Comparison of ENCODE assay signal across 25 cellular contexts in the genomic region with DNA sequence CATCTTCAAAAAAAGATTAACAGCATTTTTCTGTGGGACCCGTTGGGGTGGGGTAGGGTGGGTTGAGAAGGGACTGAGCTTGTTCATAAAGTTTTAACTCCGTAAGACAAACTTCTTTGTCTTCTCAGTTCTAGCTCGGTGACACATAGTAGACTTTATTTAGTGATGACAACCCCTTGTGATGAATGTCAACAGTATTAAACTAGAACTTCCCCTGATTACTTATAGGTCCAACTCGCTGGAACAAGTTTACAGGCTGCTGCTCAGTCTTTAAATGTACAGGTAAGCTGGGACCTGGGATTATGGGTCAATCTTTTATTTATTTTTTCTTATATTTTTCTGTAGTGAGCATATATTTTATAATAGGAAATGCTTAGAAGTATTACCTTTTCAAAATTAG.
"Had no signal": no experiment of that assay in that cellular context is flagged by ENCODE, and none has a peak within 500 bp of the region (broad histone marks: within the 10 kb centered on the region; RNA-seq: fewer than 3 reads in every experiment).

No MANE protein-coding gene starts in this region.

- H3K27ac Mint-ChIP-seq: naive thymus-derived CD4-positive, alpha-beta T cell; natural killer cell treated with Interleukin-12 subunit alpha and Interleukin-12 subunit beta and Interleukin-15 and Interleukin-18, amount 100 ng/mL, for 72 hours; progenitor cell of endocrine pancreas had no signal

- H3K27ac ChIP-seq: left ventricle myocardium inferior, ovary, right atrium auricular region, right lobe of liver, stomach, testis, thyroid gland, transverse colon, upper lobe of left lung, vagina had no signal

- ATAC-seq: mucosa of descending colon; naive thymus-derived CD4-positive, alpha-beta T cell; natural killer cell treated with Interleukin-12 subunit alpha and Interleukin-12 subunit beta and Interleukin-15 and Interleukin-18, amount 100 ng/mL, for 72 hours; right lobe of liver; stimulated activated memory B cell treated with anti-CD40 and anti-IgM and Interleukin-4, amounts not matched to agents 10 μg/mL and 1 μg/mL and 100 μg/mL, for 72 hours; stimulated activated naive CD8-positive, alpha-beta T cell treated with anti-CD3 and anti-CD28 coated beads, Interleukin-15, Interleukin-2, amounts not matched to agents 100 U/mL and 50 U/mL, for 24 hours had no signal

- DNase-seq: islet precursor cell; left ventricle myocardium inferior; midbrain; mucosa of descending colon; naive thymus-derived CD4-positive, alpha-beta T cell; ovary; right lobe of liver; stimulated activated CD4-positive, alpha-beta T cell treated with anti-CD3 and anti-CD28 coated beads, Interleukin-1b, Interleukin-23, amount 100 ng/mL, for 48 hours; stimulated activated CD4-positive, alpha-beta T cell treated with anti-CD3 and anti-CD28 coated beads, Interleukin-2, amount 100 ng/mL, for 48 hours; stimulated activated CD4-positive, alpha-beta T cell treated with anti-CD3 and anti-CD28 coated beads, Interleukin-4, amount 100 ng/mL, for 4 hours; stimulated activated CD8-positive, alpha-beta memory T cell treated with anti-CD3 and anti-CD28 coated beads, Interleukin-4, amount 100 ng/mL, for 48 hours; stimulated activated naive CD8-positive, alpha-beta T cell treated with anti-CD3 and anti-CD28 coated beads, Interleukin-15, Interleukin-2, amounts not matched to agents 100 U/mL and 50 U/mL, for 24 hours; stomach; testis; thyroid gland; transverse colon; upper lobe of left lung had no signal

- H3K27me3 ChIP-seq: ovary, right atrium auricular region, right lobe of liver, stomach, testis, thyroid gland, transverse colon, upper lobe of left lung, vagina had no signal

- H3K27me3 Mint-ChIP-seq: memory B cell; naive thymus-derived CD4-positive, alpha-beta T cell; natural killer cell treated with Interleukin-12 subunit alpha and Interleukin-12 subunit beta and Interleukin-15 and Interleukin-18, amount 100 ng/mL, for 72 hours; progenitor cell of endocrine pancreas; stimulated activated memory B cell treated with anti-CD40 and anti-IgM and Interleukin-4, amounts not matched to agents 10 μg/mL and 1 μg/mL and 100 μg/mL, for 72 hours had no signal

- H3K4me3 ChIP-seq: left ventricle myocardium inferior, lung, mucosa of descending colon, ovary, right atrium auricular region, right lobe of liver, smooth muscle cell, stomach, testis, thyroid gland, transverse colon, upper lobe of left lung, vagina had no signal

- H3K9me3 ChIP-seq: left ventricle myocardium inferior, mucosa of descending colon, ovary, right atrium auricular region, right lobe of liver, stomach, testis, thyroid gland, transverse colon, upper lobe of left lung, vagina had no signal

- H3K4me1 ChIP-seq: right atrium auricular region, right lobe of liver, stomach, testis, thyroid gland, transverse colon, upper lobe of left lung, vagina had no signal

- H3K4me3 Mint-ChIP-seq: memory B cell; naive thymus-derived CD4-positive, alpha-beta T cell; natural killer cell treated with Interleukin-12 subunit alpha and Interleukin-12 subunit beta and Interleukin-15 and Interleukin-18, amount 100 ng/mL, for 72 hours; stimulated activated memory B cell treated with anti-CD40 and anti-IgM and Interleukin-4, amounts not matched to agents 10 μg/mL and 1 μg/mL and 100 μg/mL, for 72 hours had no signal

- H3K4me2 ChIP-seq: smooth muscle cell had no signal

- H3K36me3 ChIP-seq: ovary, thyroid gland had no signal

- H3K36me3 Mint-ChIP-seq: natural killer cell treated with Interleukin-12 subunit alpha and Interleukin-12 subunit beta and Interleukin-15 and Interleukin-18, amount 100 ng/mL, for 72 hours had no signal

- H3K9me3 Mint-ChIP-seq: memory B cell; natural killer cell treated with Interleukin-12 subunit alpha and Interleukin-12 subunit beta and Interleukin-15 and Interleukin-18, amount 100 ng/mL, for 72 hours; stimulated activated memory B cell treated with anti-CD40 and anti-IgM and Interleukin-4, amounts not matched to agents 10 μg/mL and 1 μg/mL and 100 μg/mL, for 72 hours had no signal
